In genomic region chr2:214079032-214079431, GRCh38 we compare ENCODE assay signal across 16 cellular contexts.
DNase-seq lines count a peak whose midpoint lies in the region; ATAC-seq, FAIRE-seq and TF ChIP-seq lines count a peak whose summit lies in the region.
"Had no signal": no experiment of that assay in that cellular context is flagged by ENCODE, and none has a peak within 500 bp of the region (broad histone marks: within the 10 kb centered on the region; RNA-seq: fewer than 3 reads in every experiment).

No MANE protein-coding gene starts in this region.

- H3K9ac ChIP-seq in adipocyte (ENCODE audit: low read length) = no peak overlapping the region

- FAIRE-seq in D721Med (lab: Jason Lieb, UNC) = no peak

- no peak overlapping the region for H3K27ac Mint-ChIP-seq in osteocyte (ENCODE audit: unreplicated experiment)
- H3K27ac Mint-ChIP-seq: IgD-negative memory B cell had no signal

- peak; percentile 42 for TF ChIP-seq RAD21 in Ishikawa (IDR thresholded peaks at IDR 0.05; ENCODE audit: low read depth)

- H3K4me1 ChIP-seq in adipocyte (ENCODE audit: control insufficient read depth, insufficient read depth, low read length) = no peaks in the 10 kb centered on the region

- H3K4me3 ChIP-seq in adipocyte (ENCODE audit: low read length) = no peak overlapping the region
- H3K4me3 ChIP-seq: SK-N-MC had no signal

- TF ChIP-seq CTCF in D721Med (IDR thresholded peaks at IDR 0.05; ENCODE audit: insufficient read depth, missing control alignments) (peak; percentile 12), osteocyte (IDR thresholded peaks at IDR 0.05) (peak; percentile 41)

- TF ChIP-seq EP300 in Ishikawa (IDR thresholded peaks at IDR 0.05; ENCODE audit: borderline replicate concordance) = no peak

- no peak for ATAC-seq in HG03520 (IDR thresholded peaks at IDR 0.05; ENCODE audit: unreplicated experiment)
- no peak for ATAC-seq in stimulated activated naive CD8-positive, alpha-beta T cell treated with anti-CD3 and anti-CD28 coated beads, Interleukin-15, Interleukin-2, amounts not matched to agents 100 U/mL and 50 U/mL, for 24 hours
- ATAC-seq: Right ventricle myocardium inferior had no signal

- H3K9me3 Mint-ChIP-seq in osteocyte (ENCODE audit: unreplicated experiment) = no peaks in the 10 kb centered on the region
- H3K9me3 Mint-ChIP-seq: IgD-negative memory B cell had no signal

- H3K27me3 Mint-ChIP-seq in osteocyte (ENCODE audit: unreplicated experiment) = no peaks in the 10 kb centered on the region
- H3K27me3 Mint-ChIP-seq: IgD-negative memory B cell had no signal

- H3K4me3 Mint-ChIP-seq in osteocyte (ENCODE audit: unreplicated experiment) = no peak overlapping the region
- H3K4me3 Mint-ChIP-seq: IgD-negative memory B cell had no signal

- no peaks in the 10 kb centered on the region for H3K36me3 ChIP-seq in adipocyte (ENCODE audit: control insufficient read depth, insufficient read depth, low read length, severe bottlenecking)

- H3K36me3 Mint-ChIP-seq in osteocyte (ENCODE audit: unreplicated experiment) = no peaks in the 10 kb centered on the region
- H3K36me3 Mint-ChIP-seq: IgD-negative memory B cell had no signal

- H3K4me1 Mint-ChIP-seq in osteocyte (ENCODE audit: unreplicated experiment) = peaks cover 28% of the 10 kb centered on the region
- H3K4me1 Mint-ChIP-seq: IgD-negative memory B cell had no signal

- DNase-seq in D721Med (ENCODE audit: insufficient read length, low spot score) = no peak
- DNase-seq in adipocyte (ENCODE audit: low read depth) = peak; percentile 3
- no peak for DNase-seq in osteocyte (ENCODE audit: extremely low spot score, unreplicated experiment)
- no peak for DNase-seq in dedifferentiated amniotic fluid mesenchymal stem cell (ENCODE audit: extremely low spot score)
- DNase-seq in stimulated activated naive CD8-positive, alpha-beta T cell treated with anti-CD3 and anti-CD28 coated beads, Interleukin-15, Interleukin-2, amounts not matched to agents 100 U/mL and 50 U/mL, for 24 hours = no peak
- DNase-seq: GF-D8; NCI-H1092; NCI-H2107; NCI-H226; NCI-H526; NK-92 treated with Interleukin-12 subunit alpha and Interleukin-12 subunit beta, amount 100 ng/mL, for 24 hours had no signal

- no peaks in the 10 kb centered on the region for H3K9me3 ChIP-seq in adipocyte (ENCODE audit: control insufficient read depth, low read length)

- H3K27me3 ChIP-seq in adipocyte (replicated peaks; ENCODE audit: control insufficient read depth, insufficient read depth, low read length) = no peaks in the 10 kb centered on the region

TF ChIP-seq in Ishikawa, 13 proteins besides CTCF, POLR2A, EP300 and RAD21:
- TF ChIP-seq, protein P1, sequence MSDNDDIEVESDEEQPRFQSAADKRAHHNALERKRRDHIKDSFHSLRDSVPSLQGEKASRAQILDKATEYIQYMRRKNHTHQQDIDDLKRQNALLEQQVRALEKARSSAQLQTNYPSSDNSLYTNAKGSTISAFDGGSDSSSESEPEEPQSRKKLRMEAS (IDR thresholded peaks at IDR 0.05) = no peak
- TF ChIP-seq TCF12 (IDR thresholded peaks at IDR 0.05; ENCODE audit: low read depth) (no peak), CREB1 (IDR thresholded peaks at IDR 0.05; ENCODE audit: low read depth) (no peak), ZBTB7A (IDR thresholded peaks at IDR 0.05; ENCODE audit: low read depth) (no peak), TAF1 (IDR thresholded peaks at IDR 0.05; ENCODE audit: low read depth) (no peak), USF1 (IDR thresholded peaks at IDR 0.05) (no peak), NFIC (IDR thresholded peaks at IDR 0.05) (no peak), EGR1 (IDR thresholded peaks at IDR 0.05) (no peak), FOXM1 (IDR thresholded peaks at IDR 0.05; ENCODE audit: borderline replicate concordance, low read depth) (no peak), TEAD4 (IDR thresholded peaks at IDR 0.05) (no peak), CEBPB (IDR thresholded peaks at IDR 0.05) (no peak)
- TF ChIP-seq, protein P2, sequence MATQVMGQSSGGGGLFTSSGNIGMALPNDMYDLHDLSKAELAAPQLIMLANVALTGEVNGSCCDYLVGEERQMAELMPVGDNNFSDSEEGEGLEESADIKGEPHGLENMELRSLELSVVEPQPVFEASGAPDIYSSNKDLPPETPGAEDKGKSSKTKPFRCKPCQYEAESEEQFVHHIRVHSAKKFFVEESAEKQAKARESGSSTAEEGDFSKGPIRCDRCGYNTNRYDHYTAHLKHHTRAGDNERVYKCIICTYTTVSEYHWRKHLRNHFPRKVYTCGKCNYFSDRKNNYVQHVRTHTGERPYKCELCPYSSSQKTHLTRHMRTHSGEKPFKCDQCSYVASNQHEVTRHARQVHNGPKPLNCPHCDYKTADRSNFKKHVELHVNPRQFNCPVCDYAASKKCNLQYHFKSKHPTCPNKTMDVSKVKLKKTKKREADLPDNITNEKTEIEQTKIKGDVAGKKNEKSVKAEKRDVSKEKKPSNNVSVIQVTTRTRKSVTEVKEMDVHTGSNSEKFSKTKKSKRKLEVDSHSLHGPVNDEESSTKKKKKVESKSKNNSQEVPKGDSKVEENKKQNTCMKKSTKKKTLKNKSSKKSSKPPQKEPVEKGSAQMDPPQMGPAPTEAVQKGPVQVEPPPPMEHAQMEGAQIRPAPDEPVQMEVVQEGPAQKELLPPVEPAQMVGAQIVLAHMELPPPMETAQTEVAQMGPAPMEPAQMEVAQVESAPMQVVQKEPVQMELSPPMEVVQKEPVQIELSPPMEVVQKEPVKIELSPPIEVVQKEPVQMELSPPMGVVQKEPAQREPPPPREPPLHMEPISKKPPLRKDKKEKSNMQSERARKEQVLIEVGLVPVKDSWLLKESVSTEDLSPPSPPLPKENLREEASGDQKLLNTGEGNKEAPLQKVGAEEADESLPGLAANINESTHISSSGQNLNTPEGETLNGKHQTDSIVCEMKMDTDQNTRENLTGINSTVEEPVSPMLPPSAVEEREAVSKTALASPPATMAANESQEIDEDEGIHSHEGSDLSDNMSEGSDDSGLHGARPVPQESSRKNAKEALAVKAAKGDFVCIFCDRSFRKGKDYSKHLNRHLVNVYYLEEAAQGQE (IDR thresholded peaks at IDR 0.05; ENCODE audit: low read depth) = no peak
